18 cellular contexts compared by ENCODE assay signal in genomic region chr16:82949016-82949415, GRCh38.
"Had no signal": no experiment of that assay in that cellular context is flagged by ENCODE, and none has a peak within 500 bp of the region (broad histone marks: within the 10 kb centered on the region; RNA-seq: fewer than 3 reads in every experiment).

No MANE protein-coding gene starts in this region.

- H3K4me3 ChIP-seq: K562 had no signal

- H3K9ac ChIP-seq: KMS-11, SK-N-SH had no signal

- H3K27ac ChIP-seq: KMS-11, RWPE1 had no signal

- H3K4me3 Mint-ChIP-seq: IgD-negative memory B cell had no signal

- H3K36me3 Mint-ChIP-seq: IgD-negative memory B cell had no signal

- ATAC-seq: K562 had no signal

- H3K9me3 ChIP-seq: SK-N-SH had no signal

- H3K9me3 Mint-ChIP-seq: IgD-negative memory B cell had no signal

- H3K27ac Mint-ChIP-seq: IgD-negative memory B cell had no signal

- DNase-seq: NCI-H1092, NCI-H1105 treated with DMSO at 0.1 percent for 48 hours, NCI-H1417 treated with DMSO at 0.1 percent for 48 hours, NCI-H146, NCI-H1694 treated with DMSO at 0.1 percent for 48 hours, NCI-H1930, NCI-H2081, NCI-H2107, NCI-H2227 treated with DMSO at 0.1 percent for 48 hours, NCI-H524, NCI-H526 treated with DMSO at 0.1 percent for 48 hours, NCI-H748 treated with DMSO at 0.1 percent for 48 hours, SHP77, SK-N-SH had no signal

- H3K27me3 Mint-ChIP-seq: IgD-negative memory B cell had no signal
